ENCODE assay signal across 14 cellular contexts in the genomic region with DNA sequence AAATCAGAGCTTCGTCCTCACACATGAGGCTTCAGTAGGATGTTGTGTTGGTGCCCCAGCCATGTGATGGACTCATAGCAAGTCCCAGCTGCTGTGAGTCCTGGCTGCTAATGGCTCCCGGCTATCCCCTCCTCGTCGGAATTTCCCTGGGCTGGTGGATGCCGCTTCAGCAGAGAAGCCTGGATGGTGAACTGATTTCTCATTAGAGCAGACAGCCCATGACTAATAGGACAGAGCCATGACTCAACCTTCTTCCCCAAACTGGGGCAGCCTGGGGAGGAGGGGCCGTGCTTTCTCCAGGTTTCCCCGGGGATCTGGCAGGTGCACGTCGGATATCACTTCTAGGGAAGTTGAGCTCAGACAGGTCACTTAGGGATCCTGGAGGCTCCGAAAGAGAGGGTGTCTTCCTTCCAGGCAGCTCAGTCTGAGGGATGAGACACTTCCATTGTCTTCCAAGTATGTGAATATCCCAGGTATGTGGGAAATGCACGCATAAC.
DNase-seq lines count a peak whose midpoint lies in the region; ATAC-seq and TF ChIP-seq lines count a peak whose summit lies in the region.
"Had no signal": no experiment of that assay in that cellular context is flagged by ENCODE, and none has a peak within 500 bp of the region (broad histone marks: within the 10 kb centered on the region; RNA-seq: fewer than 3 reads in every experiment).

No MANE protein-coding gene starts in this region.

- H3K4me3 Mint-ChIP-seq in neural progenitor cell, result no peak overlapping the region

- H3K27me3 Mint-ChIP-seq in neural progenitor cell (ENCODE audit: insufficient read depth, low read depth), result no peaks in the 10 kb centered on the region

- no peaks in the 10 kb centered on the region for H3K4me1 Mint-ChIP-seq in neural progenitor cell

- no TSS peak for BruUV-seq in mammary epithelial cell (replicated peaks; lab: Mats Ljungman, UMichigan)

- no peak for ATAC-seq in GM18498 (IDR thresholded peaks at IDR 0.05; ENCODE audit: unreplicated experiment)
- ATAC-seq in GM18519 (IDR thresholded peaks at IDR 0.05; ENCODE audit: low FRiP score, unreplicated experiment), result no peak

- H3K79me2 ChIP-seq in GM23248 (ENCODE audit: insufficient read depth) (no peaks in the 10 kb centered on the region), mammary epithelial cell (ENCODE audit: insufficient read depth, low read length) (no peaks in the 10 kb centered on the region), neural progenitor cell (ENCODE audit: low read depth) (no peaks in the 10 kb centered on the region)

- no peaks in the 10 kb centered on the region for H3K36me3 ChIP-seq in GM23248 (ENCODE audit: low read depth)
- no peaks in the 10 kb centered on the region for H3K36me3 ChIP-seq in mammary epithelial cell (ENCODE audit: insufficient read depth, low read length)
- H3K36me3 ChIP-seq in neural progenitor cell, result no peaks in the 10 kb centered on the region
- H3K36me3 ChIP-seq: esophagus muscularis mucosa, thoracic aorta had no signal

- no peak overlapping the region for H3K9ac ChIP-seq in GM23248
- H3K9ac ChIP-seq in mammary epithelial cell (ENCODE audit: insufficient read depth, low read length), result no peak overlapping the region
- no peak overlapping the region for H3K9ac ChIP-seq in neural progenitor cell

- intact Hi-C loops in mammary epithelial cell (cut with micrococcal nuclease), result no loop called here

- no peaks in the 10 kb centered on the region for H3K36me3 Mint-ChIP-seq in neural progenitor cell

- H3K27ac Mint-ChIP-seq in neural progenitor cell, result no peak overlapping the region

- H3K27me3 ChIP-seq in GM23248 (replicated peaks; ENCODE audit: insufficient read depth) (no peaks in the 10 kb centered on the region), mammary epithelial cell (ENCODE audit: insufficient read depth, low read length) (no peaks in the 10 kb centered on the region), neural progenitor cell (no peaks in the 10 kb centered on the region)
- H3K27me3 ChIP-seq: esophagus muscularis mucosa had no signal

- no peaks in the 10 kb centered on the region for H4K20me1 ChIP-seq in GM23248 (ENCODE audit: insufficient read depth)
- H4K20me1 ChIP-seq in mammary epithelial cell (ENCODE audit: insufficient read depth, low read length), result no peaks in the 10 kb centered on the region
- H4K20me1 ChIP-seq in neural progenitor cell (ENCODE audit: low read depth), result no peaks in the 10 kb centered on the region

- dilution Hi-C loops in mammary epithelial cell (cut with HindIII; ENCODE audit: low sequenced_read_pairs), result no loop called here

- H2AFZ ChIP-seq in GM23248 (no peak overlapping the region), mammary epithelial cell (ENCODE audit: low read depth, low read length) (no peak overlapping the region), neural progenitor cell (replicated peaks) (peak overlapping the region; percentile 29)

- H3K27ac ChIP-seq in GM23248 (no peak overlapping the region), mammary epithelial cell (ENCODE audit: insufficient read depth, low read depth, low read length) (no peak overlapping the region), neural progenitor cell (no peak overlapping the region)
- H3K27ac ChIP-seq: esophagus muscularis mucosa, thoracic aorta had no signal

- H3K4me1 ChIP-seq in GM23248 (ENCODE audit: insufficient read depth) (no peaks in the 10 kb centered on the region), mammary epithelial cell (ENCODE audit: insufficient read depth, low read length) (no peaks in the 10 kb centered on the region), neural progenitor cell (no peaks in the 10 kb centered on the region)
- H3K4me1 ChIP-seq: esophagus muscularis mucosa had no signal

- 34 to 38% methylated on average over 11 of the region's 11 CpGs for WGBS in GM23248 (ENCODE audit: low coverage in 1 of 2, low lambda C conversion rate in 2 of 2, missing lambda C conversion rate in 2 of 2), 2 experiments
- 2% methylated on average over 9 of the region's 11 CpGs for WGBS in mammary epithelial cell (ENCODE audit: low coverage, missing lambda C conversion rate)

- in situ Hi-C loops in GM23248 (cut with MboI) (no loop called here), mammary epithelial cell (cut with MboI; ENCODE audit: low sequenced_read_pairs in 2 of 2) (no loop called here)

- H3F3A ChIP-seq in GM23248 (ENCODE audit: insufficient read depth) (no peaks in the 10 kb centered on the region), neural progenitor cell (ENCODE audit: low read depth) (no peaks in the 10 kb centered on the region)

- H3K9me2 ChIP-seq in GM23248 (ENCODE audit: insufficient read depth), result no peaks in the 10 kb centered on the region

- CTCF ChIA-PET in mammary epithelial cell (lab: Charles Lee; ENCODE audit: low non-redundant PET), result no interaction called here

- no peaks in the 10 kb centered on the region for H3K9me3 ChIP-seq in GM23248 (ENCODE audit: low read depth)
- peaks cover 3% of the 10 kb centered on the region for H3K9me3 ChIP-seq in mammary epithelial cell (replicated peaks; ENCODE audit: insufficient read depth, low read length)
- no peaks in the 10 kb centered on the region for H3K9me3 ChIP-seq in neural progenitor cell (ENCODE audit: low read depth)
- H3K9me3 ChIP-seq: esophagus muscularis mucosa, thoracic aorta had no signal

- no peaks in the 10 kb centered on the region for H3K9me3 Mint-ChIP-seq in neural progenitor cell

- H3K4me2 ChIP-seq in GM23248 (ENCODE audit: unreplicated experiment), result no peak overlapping the region
- no peak overlapping the region for H3K4me2 ChIP-seq in mammary epithelial cell (ENCODE audit: insufficient read depth, low read depth, low read length)
- H3K4me2 ChIP-seq in neural progenitor cell, result no peak overlapping the region

- no peak for TF ChIP-seq CTCF in mammary epithelial cell (conservative IDR thresholded peaks at IDR 0.05 in 1 of 2, IDR thresholded peaks at IDR 0.05 in 1 of 2; ENCODE audit: extremely low read depth in 1 of 2, insufficient read depth in 1 of 2, low read depth in 1 of 2, low read length in 2 of 2)
- no peak for TF ChIP-seq CTCF in neural progenitor cell (IDR thresholded peaks at IDR 0.05)

- DNase-seq in GM23248, result peak; percentile 11
- peak; percentile 18 for DNase-seq in NCI-H69 (lab: John Stamatoyannopoulos, UW)
- DNase-seq in mammary epithelial cell, result peak; percentile 89
- no peak for DNase-seq in neural progenitor cell (ENCODE audit: low spot score)
- DNase-seq in stimulated activated CD4-positive, alpha-beta T cell treated with anti-CD3 and anti-CD28 coated beads, Interleukin-15, amount 100 ng/mL, for 24 hours, result no peak
- DNase-seq in GM19240 (ENCODE audit: insufficient read length, low spot score), result no peak
- DNase-seq: activated CD4-positive, alpha-beta T cell treated with anti-CD3 and anti-CD28 coated beads for 48 hours; activated gamma-delta T cell treated with Interleukin-2 at 50 U/mL for 16 hours; DMS53; NCI-H510A had no signal

- H3K4me3 ChIP-seq in GM23248, result no peak overlapping the region
- no peak overlapping the region for H3K4me3 ChIP-seq in mammary epithelial cell (replicated peaks in 1 of 3; ENCODE audit: insufficient read depth in 1 of 3, low read depth in 2 of 3, low read length in 3 of 3)
- no peak overlapping the region for H3K4me3 ChIP-seq in neural progenitor cell
- H3K4me3 ChIP-seq: esophagus muscularis mucosa, thoracic aorta had no signal

Comparison
In these comparisons a context has a peak if more than half of its experiments do, and no peak if none do; other contexts are left out.
1. DNase-seq: peak in GM23248 (single experiment), NCI-H69 (single experiment) and mammary epithelial cell (single experiment); none in neural progenitor cell (single experiment), stimulated activated CD4-positive, alpha-beta T cell treated with anti-CD3 and anti-CD28 coated beads, Interleukin-15, amount 100 ng/mL, for 24 hours (single experiment) and GM19240 (single experiment).